ENCODE assay signal across 11 cellular contexts in genomic region chr1:19343617-19344350, GRCh38. TPM values are rescaled to one million over a fixed set of nuclear protein-coding genes. Genes with fewer than 3 reads are reported as not detected.
DNase-seq lines count a peak whose midpoint lies in the region; ATAC-seq, FAIRE-seq and TF ChIP-seq lines count a peak whose summit lies in the region.
"Had no signal": no experiment of that assay in that cellular context is flagged by ENCODE, and none has a peak within 500 bp of the region (broad histone marks: within the 10 kb centered on the region; RNA-seq: fewer than 3 reads in every experiment).

No MANE protein-coding gene starts in this region.

- TF ChIP-seq POLR2A in K562 (conservative IDR thresholded peaks at IDR 0.05) = no peak

- DNase-seq in Right ventricle myocardium inferior (ENCODE audit: missing footprints) (peak; percentile 52), right atrium auricular region (ENCODE audit: low spot score) (no peak), K562 (ENCODE audit: extremely low read depth in 1 of 4, low spot score in 3 of 4) (no peak), myocyte (ENCODE audit: low read depth) (peak; percentile 55), aorta (no peak), epidermal melanocyte (ENCODE audit: insufficient read length, low spot score) (no peak), SKM-1 treated with dmso at 0.1 percent for 144 hours (lab: John Stamatoyannopoulos, UW; ENCODE audit: unreplicated experiment) (no peak)
- DNase-seq: GDM1, NCI-H2029 treated with DMSO at 0.1 percent for 48 hours had no signal

- H3K79me2 ChIP-seq in K562 (ENCODE audit: control insufficient read depth, insufficient read depth, low read length) = no peaks in the 10 kb centered on the region

- H3K9me1 ChIP-seq in K562 (ENCODE audit: control insufficient read depth, insufficient read depth, low read length) = peaks cover 8% of the 10 kb centered on the region

- in situ Hi-C loops in K562 (cut with MboI) = loop anchor here (5.0 kb wide), 1 partner anchor 309 kb away; no protein-coding TSS in a partner anchor

- no peak overlapping the region for H2AFZ ChIP-seq in K562 (ENCODE audit: low read depth, low read length)

- TF ChIP-seq RAD21 in K562 (CRISPR knock-in tag; conservative IDR thresholded peaks at IDR 0.05 in 1 of 2, IDR thresholded peaks at IDR 0.05 in 1 of 2) = no peak

- POLR2A ChIA-PET in K562 (lab: Yijun Ruan, JAX) = interaction anchor here (1.0 kb wide), 1 partner anchor 13 kb away, joined by 3 read pairs; no protein-coding TSS in a partner anchor

- no peak overlapping the region for H3K4me2 ChIP-seq in K562 (ENCODE audit: insufficient read depth, low read length)
- H3K4me2 ChIP-seq: A549 had no signal

- H3K9me3 ChIP-seq in right atrium auricular region (no peaks in the 10 kb centered on the region), K562 (replicated peaks; ENCODE audit: control insufficient read depth, insufficient read depth, low read depth, low read length) (no peaks in the 10 kb centered on the region), aorta (ENCODE audit: control insufficient read depth, low read length) (no peaks in the 10 kb centered on the region)
- H3K9me3 ChIP-seq: A549, Peyer's patch had no signal

- ATAC-seq in Right ventricle myocardium inferior (no peak), K562 (no peak), aorta (ENCODE audit: low FRiP score) (peak; percentile 23)

- H3K36me3 ChIP-seq in right atrium auricular region (peaks cover 61% of the 10 kb centered on the region), K562 (ENCODE audit: control insufficient read depth, insufficient read depth, low read length) (peaks cover 46% of the 10 kb centered on the region; the same call in 2 of the 3 replicates), aorta (ENCODE audit: control insufficient read depth in 1 of 2, insufficient read depth in 2 of 2, low read length in 1 of 2) (peaks cover 0 to 2% of the 10 kb centered on the region in 2 donors)

- 86% methylated on average over 19 of the region's 20 CpGs for WGBS in K562 (ENCODE audit: insufficient coverage, low coverage, missing lambda C conversion rate)
- 81 to 83% methylated on average over 20 of the region's 20 CpGs for WGBS in aorta, 2 donors

- H3K27me3 ChIP-seq in right atrium auricular region (no peaks in the 10 kb centered on the region), K562 (ENCODE audit: control insufficient read depth in 2 of 2, insufficient read depth in 2 of 2, low read length in 2 of 2) (no peaks in the 10 kb centered on the region), aorta (ENCODE audit: control insufficient read depth in 1 of 2, insufficient read depth in 2 of 2, low read length in 1 of 2) (no peaks in the 10 kb centered on the region)
- H3K27me3 ChIP-seq: Peyer's patch had no signal

- H4K20me1 ChIP-seq in K562 (replicated peaks; ENCODE audit: control insufficient read depth, insufficient read depth, low read length) = peaks cover 14% of the 10 kb centered on the region; the same call in 1 of the 2 replicates

- CTCF ChIA-PET in K562 (lab: Yijun Ruan, JAX; ENCODE audit: low intra/inter-chr PET ratio) = interaction anchor here (0.8 to 2.7 kb wide), 2 partner anchors 307 to 310 kb away, joined by 3 to 29 read pairs; no protein-coding TSS in a partner anchor

- no peak for FAIRE-seq in K562 (lab: Jason Lieb, UNC)
- FAIRE-seq: A549 had no signal

- H3K27ac ChIP-seq in right atrium auricular region (no peak overlapping the region), K562 (ENCODE audit: extremely low read depth, low read depth, low read length) (no peak overlapping the region), aorta (ENCODE audit: low read depth in 1 of 2, low read length in 2 of 2) (no peak overlapping the region)
- H3K27ac ChIP-seq: A549 had no signal

- H3K4me1 ChIP-seq in right atrium auricular region (peaks cover 0 to 30% of the 10 kb centered on the region in 2 donors), K562 (replicated peaks in 1 of 2; ENCODE audit: control insufficient read depth in 2 of 2, insufficient read depth in 2 of 2, low read length in 2 of 2) (peaks cover 4 to 42% of the 10 kb centered on the region in 2 experiments; a peak in 4 of 5 replicates), aorta (ENCODE audit: control insufficient read depth in 1 of 2, insufficient read depth in 2 of 2, low read length in 2 of 2) (no peaks in the 10 kb centered on the region)
- H3K4me1 ChIP-seq: A549 had no signal

- H3K4me3 ChIP-seq in right atrium auricular region (no peak overlapping the region), K562 (no peak overlapping the region), aorta (ENCODE audit: low read length in 2 of 2) (no peak overlapping the region)
- H3K4me3 ChIP-seq: A549, Peyer's patch had no signal

- TF ChIP-seq CTCF in right atrium auricular region (IDR thresholded peaks at IDR 0.05) (no peak), K562 (IDR thresholded peaks at IDR 0.05 in 2 of 3, conservative IDR thresholded peaks at IDR 0.05 in 1 of 3; ENCODE audit: insufficient read depth in 2 of 3, low read depth in 1 of 3, low read length in 3 of 3) (no peak)

- no peak overlapping the region for H3K9ac ChIP-seq in K562 (ENCODE audit: insufficient read depth in 1 of 2, low read depth in 2 of 2, low read length in 2 of 2)

- intact Hi-C loops in Right ventricle myocardium inferior (cut with DNase I) (loop anchor here (1.0 kb wide), 1 partner anchor 308 kb away; no protein-coding TSS in a partner anchor), K562 (cut with micrococcal nuclease) (loop anchor here (1.0 to 5.0 kb wide), 2 partner anchors 239 to 310 kb away; no protein-coding TSS in a partner anchor), aorta (cut with DNase I) (loop anchor here in 1 of 2 donors (2.0 to 10.0 kb wide), 2 partner anchors 241 to 307 kb away; no protein-coding TSS in a partner anchor)

- TF ChIP-seq EP300 in K562 (IDR thresholded peaks at IDR 0.05; ENCODE audit: low read length) = no peak

- BruUV-seq in K562 (replicated peaks; lab: Mats Ljungman, UMichigan) = no TSS peak

RNA-seq across cellular contexts. Expression of gene SLC66A1, which starts 31.7 kb away (rescaled TPM):
- total RNA-seq in Right ventricle myocardium inferior = 7.0 TPM
- 1 to 10 TPM; 6.8 to 9.7 TPM for total RNA-seq in right atrium auricular region
- total RNA-seq in K562 (2011; cell fraction: chromatin; rRNA removed; ENCODE audit: low replicate concordance) = 37.0 and 99.3 TPM in 2 replicates
- total RNA-seq in K562 (2011; cell fraction: nucleolus; rRNA removed) = 85.8 and 97.7 TPM in 2 replicates
- 62.2 and 63.1 TPM in 2 replicates for total RNA-seq in K562 (2011; cell fraction: nucleoplasm; rRNA removed)
- 28.9 and 34.0 TPM in 2 replicates for total RNA-seq in K562 (2014; rRNA removed)
- total RNA-seq in K562 (2014; rRNA removed; fragmentation: Illumina TruSeq; extraction: Trizol) = 8.5 and 10.4 TPM in 2 replicates
- total RNA-seq in K562 (2015; rRNA removed; fragmentation: Illumina TruSeq; extraction: Trizol) = 18.6 and 21.6 TPM in 2 replicates
- total RNA-seq in K562 (2021) = 26.5 and 29.5 TPM in 2 replicates
- polyA plus RNA-seq in K562 (2011; rRNA removed) = 27.0 and 29.2 TPM in 2 replicates
- polyA plus RNA-seq in K562 (2011; cell fraction: cytosol; rRNA removed) = 36.4 and 92.5 TPM in 2 replicates
- polyA plus RNA-seq in K562 (2011; cell fraction: nucleus; rRNA removed) = 35.5 and 82.2 TPM in 2 replicates
- polyA plus RNA-seq in K562 (2012) = 23.2 and 37.9 TPM in 2 replicates
- polyA plus RNA-seq in K562 (2014; fragmentation: Illumina TruSeq; extraction: Trizol) = 16.3 and 26.6 TPM in 2 replicates
- 1 to 10 TPM; 1.2 to 1.6 TPM for polyA plus RNA-seq in K562 (2014; fragmentation: Nextera tagmentation; extraction: Ambion mirVana)
- polyA plus RNA-seq in K562 (2014; rRNA removed) = 35.2 and 40.8 TPM in 2 replicates
- polyA minus RNA-seq in K562 (2011; rRNA and poly(A)+ RNA removed) = 12.7 and 14.9 TPM in 2 replicates
- 15.3 and 16.8 TPM in 2 replicates for polyA minus RNA-seq in K562 (2011; cell fraction: cytosol; rRNA and poly(A)+ RNA removed)
- 26.2 and 33.7 TPM in 2 replicates for polyA minus RNA-seq in K562 (2011; cell fraction: nucleus; rRNA and poly(A)+ RNA removed)
- total RNA-seq in myocyte = 30.7 and 36.0 TPM in 2 replicates
- polyA plus RNA-seq in myocyte (2012) = 28.3 TPM
- total RNA-seq in aorta = 10 to 100 TPM in 1 of 2 donors, 1 to 10 TPM in 1; 7.6 to 13.7 TPM
- polyA plus RNA-seq in aorta = 10 to 100 TPM in 1 of 2 donors, 1 to 10 TPM in 1; 4.0 to 15.2 TPM

RNA-seq across cellular contexts. Expression of gene AKR7A2, which starts 31.8 kb away (rescaled TPM):
- total RNA-seq in Right ventricle myocardium inferior (45.2 TPM), right atrium auricular region (10 to 100 TPM; 51.1 to 69.3 TPM), K562 (2014; rRNA removed) (78.4 and 108 TPM in 2 replicates), K562 (2014; rRNA removed; fragmentation: Illumina TruSeq; extraction: Trizol) (26.1 and 32.3 TPM in 2 replicates), K562 (2015; rRNA removed; fragmentation: Illumina TruSeq; extraction: Trizol) (65.2 and 66.0 TPM in 2 replicates), K562 (2021) (71.7 and 74.4 TPM in 2 replicates), myocyte (101 and 168 TPM in 2 replicates), aorta (10 to 100 TPM; 19.3 to 34.7 TPM)
- total RNA-seq in K562 (2011; cell fraction: chromatin; rRNA removed; ENCODE audit: low replicate concordance) = 18.7 and 45.9 TPM in 2 replicates
- total RNA-seq in K562 (2011; cell fraction: nucleolus; rRNA removed) = 36.8 and 39.0 TPM in 2 replicates
- 28.7 and 34.9 TPM in 2 replicates for total RNA-seq in K562 (2011; cell fraction: nucleoplasm; rRNA removed)
- polyA plus RNA-seq in K562 (2011; rRNA removed) (49.4 and 57.1 TPM in 2 replicates), K562 (2014; fragmentation: Illumina TruSeq; extraction: Trizol) (41.1 and 50.6 TPM in 2 replicates), K562 (2014; fragmentation: Nextera tagmentation; extraction: Ambion mirVana) (1 to 10 TPM; 2.0 to 4.0 TPM), K562 (2014; rRNA removed) (74.7 and 83.6 TPM in 2 replicates), aorta (10 to 100 TPM; 31.4 to 48.0 TPM)
- polyA plus RNA-seq in K562 (2011; cell fraction: cytosol; rRNA removed) = 83.1 and 114 TPM in 2 replicates
- 34.0 and 41.0 TPM in 2 replicates for polyA plus RNA-seq in K562 (2011; cell fraction: nucleus; rRNA removed)
- 57.6 and 109 TPM in 2 replicates for polyA plus RNA-seq in K562 (2012)
- 16.8 and 22.0 TPM in 2 replicates for polyA minus RNA-seq in K562 (2011; rRNA and poly(A)+ RNA removed)
- 22.1 and 40.4 TPM in 2 replicates for polyA minus RNA-seq in K562 (2011; cell fraction: cytosol; rRNA and poly(A)+ RNA removed)
- 19.1 and 22.7 TPM in 2 replicates for polyA minus RNA-seq in K562 (2011; cell fraction: nucleus; rRNA and poly(A)+ RNA removed)
- 67.7 TPM for polyA plus RNA-seq in myocyte (2012)

RNA-seq across cellular contexts. Expression of gene AKR7A3, which starts 55.2 kb away (rescaled TPM):
- total RNA-seq in Right ventricle myocardium inferior (not detected), right atrium auricular region (under 1 TPM in 1 of 2 donors, not detected in 1; 0.20 TPM), K562 (2014; rRNA removed) (0.54 and 0.78 TPM in 2 replicates), K562 (2014; rRNA removed; fragmentation: Illumina TruSeq; extraction: Trizol) (0.22 TPM in 2 replicates), K562 (2015; rRNA removed; fragmentation: Illumina TruSeq; extraction: Trizol) (0.45 and 0.58 TPM in 2 replicates), K562 (2021) (0.91 and 1.2 TPM in 2 replicates), myocyte (0.19 and 0.52 TPM in 2 replicates), aorta (1 to 10 TPM; 1.2 to 1.6 TPM)
- total RNA-seq in K562 (2011; cell fraction: chromatin; rRNA removed; ENCODE audit: low replicate concordance) = 2.4 and 4.7 TPM in 2 replicates
- total RNA-seq in K562 (2011; cell fraction: nucleolus; rRNA removed) = 3.7 and 4.5 TPM in 2 replicates
- total RNA-seq in K562 (2011; cell fraction: nucleoplasm; rRNA removed) = 2.1 and 3.2 TPM in 2 replicates
- polyA plus RNA-seq in K562 (2011; rRNA removed) (0.33 and 0.49 TPM in 2 replicates), K562 (2014; fragmentation: Illumina TruSeq; extraction: Trizol) (0.13 and 0.25 TPM in 2 replicates), K562 (2014; fragmentation: Nextera tagmentation; extraction: Ambion mirVana) (under 1 TPM in 1 of 2 experiments, not detected in 1; 0.04 TPM), K562 (2014; rRNA removed) (0.74 and 1.5 TPM in 2 replicates), aorta (10 to 100 TPM in 1 of 2 donors, 1 to 10 TPM in 1; 2.6 to 99.8 TPM)
- 0.38 and 0.63 TPM in 2 replicates for polyA plus RNA-seq in K562 (2011; cell fraction: cytosol; rRNA removed)
- polyA plus RNA-seq in K562 (2011; cell fraction: nucleus; rRNA removed) = 2.2 and 4.9 TPM in 2 replicates
- 0.27 and 0.79 TPM in 2 replicates for polyA plus RNA-seq in K562 (2012)
- 0.14 and 0.15 TPM in 2 replicates for polyA minus RNA-seq in K562 (2011; rRNA and poly(A)+ RNA removed)
- 0.67 TPM in 1 of 2 replicates, not detected in the other for polyA minus RNA-seq in K562 (2011; cell fraction: cytosol; rRNA and poly(A)+ RNA removed)
- polyA minus RNA-seq in K562 (2011; cell fraction: nucleus; rRNA and poly(A)+ RNA removed) = 1.00 and 1.1 TPM in 2 replicates
- polyA plus RNA-seq in myocyte (2012) = 0.61 TPM

Comparison
In these comparisons a context has a peak if more than half of its experiments do, and no peak if none do; other contexts are left out.
1. DNase-seq: peak in Right ventricle myocardium inferior (single experiment) and myocyte (single experiment); none in right atrium auricular region (single experiment), K562 (0 of 4), aorta (0 of 2), epidermal melanocyte (single experiment) and SKM-1 treated with dmso at 0.1 percent for 144 hours (single experiment).